Comparison of ENCODE assay signal across 23 cellular contexts in the genomic region with DNA sequence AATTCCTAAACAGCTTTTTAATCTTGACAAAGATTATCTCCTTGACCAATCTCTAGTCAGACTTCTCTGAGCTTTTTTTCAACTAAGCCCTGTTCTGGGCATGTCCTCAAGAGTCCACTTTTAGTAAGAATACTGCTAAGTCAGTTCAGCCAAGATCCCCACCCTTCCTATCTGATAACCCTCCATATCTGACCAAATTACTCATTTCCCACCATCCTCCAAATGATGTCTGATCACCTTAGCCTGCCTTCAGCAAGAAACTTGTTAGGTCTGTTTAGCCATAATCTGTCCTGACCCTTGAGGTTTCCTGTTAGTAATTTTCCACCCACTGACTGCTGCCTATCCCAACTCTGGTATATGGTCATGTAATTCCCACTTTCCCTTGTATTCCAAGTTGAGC.
DNase-seq lines count a peak whose midpoint lies in the region; ATAC-seq, FAIRE-seq and TF ChIP-seq lines count a peak whose summit lies in the region.
"Had no signal": no experiment of that assay in that cellular context is flagged by ENCODE, and none has a peak within 500 bp of the region (broad histone marks: within the 10 kb centered on the region; RNA-seq: fewer than 3 reads in every experiment).

No MANE protein-coding gene starts in this region.

- no peaks in the 10 kb centered on the region for H3K79me2 ChIP-seq in astrocyte (ENCODE audit: insufficient read depth, low read length)

- peaks cover 6% of the 10 kb centered on the region for H3K4me1 Mint-ChIP-seq in astrocyte (ENCODE audit: low read depth, unreplicated experiment)
- H3K4me1 Mint-ChIP-seq: activated B cell treated with CpG ODN at 0.5 μM for 24 hours, nephron progenitor cell, T-helper 17 cell had no signal

- H3K9ac ChIP-seq in astrocyte (ENCODE audit: low read length) (no peak overlapping the region), colonic mucosa (ENCODE audit: low read depth in 2 of 2, low read length in 2 of 2) (no peak overlapping the region)
- H3K9ac ChIP-seq: BLaER1 treated with 17β-estradiol and CSF1 and Interleukin-3, amounts not matched to agents 10 nM and 100 nM had no signal

- H3K27me3 Mint-ChIP-seq in astrocyte (ENCODE audit: low read depth, unreplicated experiment): no peaks in the 10 kb centered on the region
- H3K27me3 Mint-ChIP-seq: activated B cell treated with CpG ODN at 0.5 μM for 24 hours; activated CD8-positive, alpha-beta T cell treated with anti-CD3 and anti-CD28 coated beads for 36 hours; T-helper 17 cell had no signal

- no peak overlapping the region for H3K27ac Mint-ChIP-seq in astrocyte (ENCODE audit: unreplicated experiment)
- H3K27ac Mint-ChIP-seq: activated B cell treated with CpG ODN at 0.5 μM for 24 hours; activated CD8-positive, alpha-beta T cell treated with anti-CD3 and anti-CD28 coated beads for 36 hours; nephron progenitor cell had no signal

- DNase-seq in A172 (ENCODE audit: low spot score) (peak; percentile 18), HPDE6-E6E7 (ENCODE audit: extremely low spot score) (peak; percentile 8), astrocyte (ENCODE audit: low read depth) (peak; percentile 71), iris pigment epithelial cell (ENCODE audit: low read depth) (peak; percentile 61), GM20000 (ENCODE audit: low spot score) (no peak), colonic mucosa (no peak), NCI-H446 (lab: John Stamatoyannopoulos, UW) (no peak)
- DNase-seq: activated B cell treated with CpG ODN at 0.5 μM for 24 hours; activated CD8-positive, alpha-beta T cell treated with anti-CD3 and anti-CD28 coated beads for 36 hours; activated naive CD4-positive, alpha-beta T cell treated with anti-CD3 and anti-CD28 coated beads, Interleukin-2, amount 50 U/mL, for 16 hours; activated T-cell treated with anti-CD3 and anti-CD28 coated beads, Interleukin-2, amount 50 U/mL, for 1 hour; cortex of kidney; DMS 273 treated with DMSO at 0.1 percent for 48 hours; gastrocnemius medialis; NCI-H1436; NCI-H526; nephron progenitor cell; stimulated activated CD4-positive, alpha-beta T cell treated with anti-CD3 and anti-CD28 coated beads, Interleukin-12 subunit alpha, Interleukin-12 subunit beta, amount 100 ng/mL, for 4 hours; T-helper 17 cell had no signal

- TF ChIP-seq CTCF in astrocyte (IDR thresholded peaks at IDR 0.05; ENCODE audit: insufficient read depth, low read depth, low read length) (no peak), GM20000 (IDR thresholded peaks at IDR 0.05; ENCODE audit: extremely low read depth, missing control alignments) (no peak), colonic mucosa (IDR thresholded peaks at IDR 0.05) (no peak)

- H3K36me3 ChIP-seq in astrocyte (ENCODE audit: insufficient read depth, low read length) (no peaks in the 10 kb centered on the region), colonic mucosa (no peaks in the 10 kb centered on the region)
- H3K36me3 ChIP-seq: BLaER1 treated with 17β-estradiol and CSF1 and Interleukin-3, amounts not matched to agents 10 nM and 100 nM; gastrocnemius medialis; SJSA1; vagina had no signal

- intact Hi-C loops in colonic mucosa (cut with DNase I): no loop called here

- H3K36me3 Mint-ChIP-seq in astrocyte (ENCODE audit: low read depth, unreplicated experiment): no peaks in the 10 kb centered on the region

- peaks cover 2% of the 10 kb centered on the region for H3K9me3 Mint-ChIP-seq in astrocyte (ENCODE audit: unreplicated experiment)
- H3K9me3 Mint-ChIP-seq: activated B cell treated with CpG ODN at 0.5 μM for 24 hours; activated CD8-positive, alpha-beta T cell treated with anti-CD3 and anti-CD28 coated beads for 36 hours; nephron progenitor cell had no signal

- FAIRE-seq in astrocyte (lab: Jason Lieb, UNC): no peak

- H2AFZ ChIP-seq in astrocyte (ENCODE audit: low read depth, low read length): no peak overlapping the region

- H3K4me3 Mint-ChIP-seq in astrocyte (ENCODE audit: unreplicated experiment): no peak overlapping the region
- H3K4me3 Mint-ChIP-seq: activated B cell treated with CpG ODN at 0.5 μM for 24 hours; activated CD8-positive, alpha-beta T cell treated with anti-CD3 and anti-CD28 coated beads for 36 hours; nephron progenitor cell; T-helper 17 cell had no signal

- H3K27ac ChIP-seq in astrocyte (ENCODE audit: low read depth, low read length) (no peak overlapping the region), colonic mucosa (no peak overlapping the region)
- H3K27ac ChIP-seq: BLaER1 treated with 17β-estradiol and CSF1 and Interleukin-3, amounts not matched to agents 10 nM and 100 nM; gastrocnemius medialis; SJSA1; vagina had no signal

- peak overlapping the region; percentile 4 for H3K4me2 ChIP-seq in astrocyte (ENCODE audit: low read length)
- H3K4me2 ChIP-seq: BLaER1 treated with 17β-estradiol and CSF1 and Interleukin-3, amounts not matched to agents 10 nM and 100 nM had no signal

- H3K9me3 ChIP-seq in astrocyte (ENCODE audit: insufficient read depth, low read depth, low read length) (no peaks in the 10 kb centered on the region), colonic mucosa (no peaks in the 10 kb centered on the region)
- H3K9me3 ChIP-seq: BLaER1 treated with 17β-estradiol and CSF1 and Interleukin-3, amounts not matched to agents 10 nM and 100 nM; gastrocnemius medialis; SJSA1; vagina had no signal

- H3K4me1 ChIP-seq in astrocyte (ENCODE audit: insufficient read depth, low read length) (peaks cover 4% of the 10 kb centered on the region), colonic mucosa (no peaks in the 10 kb centered on the region)
- H3K4me1 ChIP-seq: BLaER1 treated with 17β-estradiol and CSF1 and Interleukin-3, amounts not matched to agents 10 nM and 100 nM; SJSA1; vagina had no signal

- H3K4me3 ChIP-seq in astrocyte (ENCODE audit: insufficient read depth, low read depth, low read length) (no peak overlapping the region), colonic mucosa (no peak overlapping the region)
- H3K4me3 ChIP-seq: BLaER1 treated with 17β-estradiol and CSF1 and Interleukin-3, amounts not matched to agents 10 nM and 100 nM; gastrocnemius medialis; SJSA1; vagina had no signal

- H4K20me1 ChIP-seq in astrocyte (ENCODE audit: insufficient read depth, low read length): no peaks in the 10 kb centered on the region
- H4K20me1 ChIP-seq: BLaER1 treated with 17β-estradiol and CSF1 and Interleukin-3, amounts not matched to agents 10 nM and 100 nM had no signal

- no peak for ATAC-seq in GM21367 (IDR thresholded peaks at IDR 0.05; ENCODE audit: unreplicated experiment)
- ATAC-seq: activated CD8-positive, alpha-beta T cell treated with anti-CD3 and anti-CD28 coated beads for 36 hours; gastrocnemius medialis; T-helper 17 cell had no signal

- H3K27me3 ChIP-seq in astrocyte (ENCODE audit: insufficient read depth, low read length) (no peaks in the 10 kb centered on the region), colonic mucosa (no peaks in the 10 kb centered on the region)
- H3K27me3 ChIP-seq: BLaER1 treated with 17β-estradiol and CSF1 and Interleukin-3, amounts not matched to agents 10 nM and 100 nM; gastrocnemius medialis; SJSA1; vagina had no signal

Comparison
In these comparisons a context has a peak if more than half of its experiments do, and no peak if none do; other contexts are left out.
1. DNase-seq: peak in A172 (single experiment), HPDE6-E6E7 (single experiment), astrocyte (single experiment) and iris pigment epithelial cell (single experiment); none in GM20000 (single experiment), colonic mucosa (single experiment) and NCI-H446 (0 of 2).